Comparison of ENCODE assay signal across 3 cellular contexts in the genomic region with DNA sequence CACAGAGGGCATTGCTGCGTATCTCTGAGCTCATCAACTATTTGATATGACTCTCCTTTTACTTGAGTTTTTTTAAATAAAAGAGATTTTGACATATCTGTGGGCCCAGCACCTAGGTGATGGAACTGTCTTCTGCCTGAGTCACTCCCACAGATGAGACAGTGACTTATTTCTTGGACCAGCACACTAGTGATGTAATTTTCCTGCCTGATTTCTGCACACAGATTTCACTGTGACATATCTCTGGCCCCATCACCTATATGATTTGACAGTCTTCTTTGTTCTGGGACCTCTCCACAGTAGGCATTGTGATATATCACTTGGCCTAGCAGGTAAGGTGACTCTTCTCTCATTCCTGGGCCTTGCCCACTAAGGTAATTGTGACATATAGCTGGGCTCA.
"Had no signal": no experiment of that assay in that cellular context is flagged by ENCODE, and none has a peak within 500 bp of the region (broad histone marks: within the 10 kb centered on the region; RNA-seq: fewer than 3 reads in every experiment).

No MANE protein-coding gene starts in this region.

- H3K4me3 ChIP-seq: GM12878 had no signal

- ATAC-seq: GM12878 had no signal

- DNase-seq: GDM1, GF-D8 had no signal
